Comparison of ENCODE assay signal across 2 cellular contexts in genomic region chr17:29518359-29518758, GRCh38.
A peak's percentile ranks its signal among the peaks of the same experiment; 100 is the strongest.
TF ChIP-seq lines count a peak whose summit lies in the region.

No MANE protein-coding gene starts in this region.

TF ChIP-seq in HepG2, 621 proteins besides CTCF, POLR2A, EP300 and RAD21:
- TF ChIP-seq NFKBIZ (CRISPR knock-in tag; IDR thresholded peaks at IDR 0.05) (no peak), RFXAP (CRISPR knock-in tag; IDR thresholded peaks at IDR 0.05; ENCODE audit: borderline replicate concordance) (no peak), ZNF576 (CRISPR knock-in tag; IDR thresholded peaks at IDR 0.05) (no peak)
- TF ChIP-seq, protein P1, sequence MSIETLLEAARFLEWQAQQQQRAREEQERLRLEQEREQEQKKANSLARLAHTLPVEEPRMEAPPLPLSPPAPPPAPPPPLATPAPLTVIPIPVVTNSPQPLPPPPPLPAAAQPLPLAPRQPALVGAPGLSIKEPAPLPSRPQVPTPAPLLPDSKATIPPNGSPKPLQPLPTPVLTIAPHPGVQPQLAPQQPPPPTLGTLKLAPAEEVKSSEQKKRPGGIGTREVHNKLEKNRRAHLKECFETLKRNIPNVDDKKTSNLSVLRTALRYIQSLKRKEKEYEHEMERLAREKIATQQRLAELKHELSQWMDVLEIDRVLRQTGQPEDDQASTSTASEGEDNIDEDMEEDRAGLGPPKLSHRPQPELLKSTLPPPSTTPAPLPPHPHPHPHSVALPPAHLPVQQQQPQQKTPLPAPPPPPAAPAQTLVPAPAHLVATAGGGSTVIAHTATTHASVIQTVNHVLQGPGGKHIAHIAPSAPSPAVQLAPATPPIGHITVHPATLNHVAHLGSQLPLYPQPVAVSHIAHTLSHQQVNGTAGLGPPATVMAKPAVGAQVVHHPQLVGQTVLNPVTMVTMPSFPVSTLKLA (IDR thresholded peaks at IDR 0.05), result peak; percentile 92

TF ChIP-seq in GM23338, 12 proteins besides CTCF, POLR2A, EP300 and RAD21:
- TF ChIP-seq REST (IDR thresholded peaks at IDR 0.05; ENCODE audit: unreplicated experiment), result no peak
